ENCODE assay signal across 3 cellular contexts in the genomic region with DNA sequence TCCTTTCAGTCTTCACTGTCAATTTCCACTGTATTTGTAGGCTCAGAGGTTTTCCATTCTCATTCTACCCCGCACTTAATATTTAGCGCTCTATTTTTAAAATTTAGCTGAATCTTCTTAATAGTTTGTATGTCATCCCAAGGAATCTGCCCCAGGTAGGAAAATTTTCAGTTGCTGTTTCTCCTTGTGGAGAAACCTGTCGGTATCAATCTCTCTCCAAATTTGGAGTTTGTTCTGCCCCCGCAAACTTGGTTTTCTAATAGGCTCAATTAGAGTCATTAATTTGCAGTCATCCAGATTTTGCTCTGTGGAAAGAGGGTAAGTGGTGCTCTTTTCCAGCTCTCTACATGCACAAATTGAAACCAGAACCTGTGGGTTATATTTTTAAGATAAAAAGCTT.
TF ChIP-seq lines count a peak whose summit lies in the region.

No MANE protein-coding gene starts in this region.

TF ChIP-seq in GM23338, 12 proteins besides CTCF, POLR2A, EP300 and RAD21 (continues in another document):
- TF ChIP-seq CREB1 (CRISPR knock-in tag; IDR thresholded peaks at IDR 0.05; ENCODE audit: low read depth) = no peak
- TF ChIP-seq POLR2AphosphoS5 (IDR thresholded peaks at IDR 0.05; ENCODE audit: low read depth) = no peak
- TF ChIP-seq EZH2phosphoT487 (IDR thresholded peaks at IDR 0.05; ENCODE audit: unreplicated experiment) = no peak
- TF ChIP-seq, protein P1, sequence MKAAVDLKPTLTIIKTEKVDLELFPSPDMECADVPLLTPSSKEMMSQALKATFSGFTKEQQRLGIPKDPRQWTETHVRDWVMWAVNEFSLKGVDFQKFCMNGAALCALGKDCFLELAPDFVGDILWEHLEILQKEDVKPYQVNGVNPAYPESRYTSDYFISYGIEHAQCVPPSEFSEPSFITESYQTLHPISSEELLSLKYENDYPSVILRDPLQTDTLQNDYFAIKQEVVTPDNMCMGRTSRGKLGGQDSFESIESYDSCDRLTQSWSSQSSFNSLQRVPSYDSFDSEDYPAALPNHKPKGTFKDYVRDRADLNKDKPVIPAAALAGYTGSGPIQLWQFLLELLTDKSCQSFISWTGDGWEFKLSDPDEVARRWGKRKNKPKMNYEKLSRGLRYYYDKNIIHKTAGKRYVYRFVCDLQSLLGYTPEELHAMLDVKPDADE (IDR thresholded peaks at IDR 0.05) = no peak
- no peak for TF ChIP-seq NANOG (IDR thresholded peaks at IDR 0.05; ENCODE audit: borderline replicate concordance)

TF ChIP-seq in H1, 55 proteins besides CTCF, POLR2A, EP300 and RAD21:
- TF ChIP-seq TAF1 (IDR thresholded peaks at IDR 0.05; ENCODE audit: low read depth, low read length) (no peak), SRF (IDR thresholded peaks at IDR 0.05; ENCODE audit: low read depth, low read length) (no peak), CHD2 (IDR thresholded peaks at IDR 0.05; ENCODE audit: low read length) (no peak), SP1 (IDR thresholded peaks at IDR 0.05; ENCODE audit: low read depth, low read length) (no peak), SP4 (IDR thresholded peaks at IDR 0.05; ENCODE audit: low read length) (no peak), BCL11A (IDR thresholded peaks at IDR 0.05; ENCODE audit: low read depth in 2 of 2, low read length in 2 of 2) (no peak), RFX5 (IDR thresholded peaks at IDR 0.05; ENCODE audit: borderline replicate concordance, low read depth, low read length) (no peak), TCF12 (IDR thresholded peaks at IDR 0.05; ENCODE audit: low read depth, low read length) (no peak), USF2 (IDR thresholded peaks at IDR 0.05; ENCODE audit: low read length) (no peak), CBX8 (IDR thresholded peaks at IDR 0.05; ENCODE audit: borderline replicate concordance, low read depth, low read length) (no peak), GTF2F1 (IDR thresholded peaks at IDR 0.05; ENCODE audit: borderline replicate concordance, low read depth, low read length) (no peak), ZNF274 (IDR thresholded peaks at IDR 0.05; ENCODE audit: borderline replicate concordance, extremely low read depth, low read length) (no peak)
- TF ChIP-seq, protein P2, sequence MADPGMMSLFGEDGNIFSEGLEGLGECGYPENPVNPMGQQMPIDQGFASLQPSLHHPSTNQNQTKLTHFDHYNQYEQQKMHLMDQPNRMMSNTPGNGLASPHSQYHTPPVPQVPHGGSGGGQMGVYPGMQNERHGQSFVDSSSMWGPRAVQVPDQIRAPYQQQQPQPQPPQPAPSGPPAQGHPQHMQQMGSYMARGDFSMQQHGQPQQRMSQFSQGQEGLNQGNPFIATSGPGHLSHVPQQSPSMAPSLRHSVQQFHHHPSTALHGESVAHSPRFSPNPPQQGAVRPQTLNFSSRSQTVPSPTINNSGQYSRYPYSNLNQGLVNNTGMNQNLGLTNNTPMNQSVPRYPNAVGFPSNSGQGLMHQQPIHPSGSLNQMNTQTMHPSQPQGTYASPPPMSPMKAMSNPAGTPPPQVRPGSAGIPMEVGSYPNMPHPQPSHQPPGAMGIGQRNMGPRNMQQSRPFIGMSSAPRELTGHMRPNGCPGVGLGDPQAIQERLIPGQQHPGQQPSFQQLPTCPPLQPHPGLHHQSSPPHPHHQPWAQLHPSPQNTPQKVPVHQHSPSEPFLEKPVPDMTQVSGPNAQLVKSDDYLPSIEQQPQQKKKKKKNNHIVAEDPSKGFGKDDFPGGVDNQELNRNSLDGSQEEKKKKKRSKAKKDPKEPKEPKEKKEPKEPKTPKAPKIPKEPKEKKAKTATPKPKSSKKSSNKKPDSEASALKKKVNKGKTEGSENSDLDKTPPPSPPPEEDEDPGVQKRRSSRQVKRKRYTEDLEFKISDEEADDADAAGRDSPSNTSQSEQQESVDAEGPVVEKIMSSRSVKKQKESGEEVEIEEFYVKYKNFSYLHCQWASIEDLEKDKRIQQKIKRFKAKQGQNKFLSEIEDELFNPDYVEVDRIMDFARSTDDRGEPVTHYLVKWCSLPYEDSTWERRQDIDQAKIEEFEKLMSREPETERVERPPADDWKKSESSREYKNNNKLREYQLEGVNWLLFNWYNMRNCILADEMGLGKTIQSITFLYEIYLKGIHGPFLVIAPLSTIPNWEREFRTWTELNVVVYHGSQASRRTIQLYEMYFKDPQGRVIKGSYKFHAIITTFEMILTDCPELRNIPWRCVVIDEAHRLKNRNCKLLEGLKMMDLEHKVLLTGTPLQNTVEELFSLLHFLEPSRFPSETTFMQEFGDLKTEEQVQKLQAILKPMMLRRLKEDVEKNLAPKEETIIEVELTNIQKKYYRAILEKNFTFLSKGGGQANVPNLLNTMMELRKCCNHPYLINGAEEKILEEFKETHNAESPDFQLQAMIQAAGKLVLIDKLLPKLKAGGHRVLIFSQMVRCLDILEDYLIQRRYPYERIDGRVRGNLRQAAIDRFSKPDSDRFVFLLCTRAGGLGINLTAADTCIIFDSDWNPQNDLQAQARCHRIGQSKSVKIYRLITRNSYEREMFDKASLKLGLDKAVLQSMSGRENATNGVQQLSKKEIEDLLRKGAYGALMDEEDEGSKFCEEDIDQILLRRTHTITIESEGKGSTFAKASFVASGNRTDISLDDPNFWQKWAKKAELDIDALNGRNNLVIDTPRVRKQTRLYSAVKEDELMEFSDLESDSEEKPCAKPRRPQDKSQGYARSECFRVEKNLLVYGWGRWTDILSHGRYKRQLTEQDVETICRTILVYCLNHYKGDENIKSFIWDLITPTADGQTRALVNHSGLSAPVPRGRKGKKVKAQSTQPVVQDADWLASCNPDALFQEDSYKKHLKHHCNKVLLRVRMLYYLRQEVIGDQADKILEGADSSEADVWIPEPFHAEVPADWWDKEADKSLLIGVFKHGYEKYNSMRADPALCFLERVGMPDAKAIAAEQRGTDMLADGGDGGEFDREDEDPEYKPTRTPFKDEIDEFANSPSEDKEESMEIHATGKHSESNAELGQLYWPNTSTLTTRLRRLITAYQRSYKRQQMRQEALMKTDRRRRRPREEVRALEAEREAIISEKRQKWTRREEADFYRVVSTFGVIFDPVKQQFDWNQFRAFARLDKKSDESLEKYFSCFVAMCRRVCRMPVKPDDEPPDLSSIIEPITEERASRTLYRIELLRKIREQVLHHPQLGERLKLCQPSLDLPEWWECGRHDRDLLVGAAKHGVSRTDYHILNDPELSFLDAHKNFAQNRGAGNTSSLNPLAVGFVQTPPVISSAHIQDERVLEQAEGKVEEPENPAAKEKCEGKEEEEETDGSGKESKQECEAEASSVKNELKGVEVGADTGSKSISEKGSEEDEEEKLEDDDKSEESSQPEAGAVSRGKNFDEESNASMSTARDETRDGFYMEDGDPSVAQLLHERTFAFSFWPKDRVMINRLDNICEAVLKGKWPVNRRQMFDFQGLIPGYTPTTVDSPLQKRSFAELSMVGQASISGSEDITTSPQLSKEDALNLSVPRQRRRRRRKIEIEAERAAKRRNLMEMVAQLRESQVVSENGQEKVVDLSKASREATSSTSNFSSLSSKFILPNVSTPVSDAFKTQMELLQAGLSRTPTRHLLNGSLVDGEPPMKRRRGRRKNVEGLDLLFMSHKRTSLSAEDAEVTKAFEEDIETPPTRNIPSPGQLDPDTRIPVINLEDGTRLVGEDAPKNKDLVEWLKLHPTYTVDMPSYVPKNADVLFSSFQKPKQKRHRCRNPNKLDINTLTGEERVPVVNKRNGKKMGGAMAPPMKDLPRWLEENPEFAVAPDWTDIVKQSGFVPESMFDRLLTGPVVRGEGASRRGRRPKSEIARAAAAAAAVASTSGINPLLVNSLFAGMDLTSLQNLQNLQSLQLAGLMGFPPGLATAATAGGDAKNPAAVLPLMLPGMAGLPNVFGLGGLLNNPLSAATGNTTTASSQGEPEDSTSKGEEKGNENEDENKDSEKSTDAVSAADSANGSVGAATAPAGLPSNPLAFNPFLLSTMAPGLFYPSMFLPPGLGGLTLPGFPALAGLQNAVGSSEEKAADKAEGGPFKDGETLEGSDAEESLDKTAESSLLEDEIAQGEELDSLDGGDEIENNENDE (IDR thresholded peaks at IDR 0.05; ENCODE audit: insufficient replicate concordance, low read length) = no peak

TF ChIP-seq in HEK293T, 16 proteins besides CTCF, POLR2A, EP300 and RAD21:
- TF ChIP-seq L3MBTL2 (conservative IDR thresholded peaks at IDR 0.05) (no peak), ZNF384 (IDR thresholded peaks at IDR 0.05) (no peak), SUZ12 (IDR thresholded peaks at IDR 0.05) (no peak)
TF ChIP-seq in HEK293T: peak in this region for 0.
